In the genomic region with DNA sequence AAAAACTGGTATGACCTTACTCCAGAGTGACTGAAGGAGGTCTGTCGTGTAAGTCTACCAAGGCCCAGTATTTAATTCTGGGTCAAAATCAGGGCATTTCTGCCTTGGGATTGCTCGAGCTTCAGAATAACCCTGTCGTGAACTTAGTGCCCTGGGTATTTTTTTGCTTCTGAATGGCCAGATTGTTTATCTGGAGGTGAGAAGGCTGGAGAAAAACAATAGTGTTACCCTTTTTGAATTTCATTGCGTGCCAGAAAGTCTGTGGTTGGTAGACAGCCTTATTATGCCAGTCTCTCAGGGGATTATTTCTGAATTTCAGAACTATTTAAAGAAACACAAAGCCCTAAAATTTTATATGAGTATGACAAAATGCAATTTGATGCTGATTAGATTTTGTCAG, we compare ENCODE assay signal across 17 cellular contexts.
"Had no signal": no experiment of that assay in that cellular context is flagged by ENCODE, and none has a peak within 500 bp of the region (broad histone marks: within the 10 kb centered on the region; RNA-seq: fewer than 3 reads in every experiment).

No MANE protein-coding gene starts in this region.

- H3K27me3 Mint-ChIP-seq: activated B cell treated with CpG ODN at 0.5 μM for 24 hours; activated naive CD8-positive, alpha-beta T cell treated with anti-CD3 and anti-CD28 coated beads for 36 hours; dendritic cell treated with granulocyte-macrophage colony-stimulating factor and Interleukin-4, amounts not matched to agents 40 ng/mL and 50 ng/mL, for 4 days; stimulated activated memory B cell treated with anti-CD40 and anti-IgM and Interleukin-4, amounts not matched to agents 10 μg/mL and 1 μg/mL and 100 μg/mL, for 72 hours had no signal

- H3K4me1 ChIP-seq: breast epithelium, gastrocnemius medialis, parathyroid adenoma had no signal

- H2AFZ ChIP-seq: parathyroid adenoma had no signal

- H3K4me3 Mint-ChIP-seq: activated B cell treated with CpG ODN at 0.5 μM for 24 hours; activated naive CD8-positive, alpha-beta T cell treated with anti-CD3 and anti-CD28 coated beads for 36 hours; activated T-helper 1 cell treated with anti-CD3 and anti-CD28 coated beads, Interleukin-12 subunit alpha, Interleukin-12 subunit beta, Interleukin-2, Interleukin-4 antibody, amounts not matched to agents 30 ng/mL and 10 ng/mL and 1 ng/mL, durations not matched to agents 14 hours and 24 hours and 36 hours; dendritic cell treated with granulocyte-macrophage colony-stimulating factor and Interleukin-4, amounts not matched to agents 40 ng/mL and 50 ng/mL, for 4 days; nephron progenitor cell; stimulated activated memory B cell treated with anti-CD40 and anti-IgM and Interleukin-4, amounts not matched to agents 10 μg/mL and 1 μg/mL and 100 μg/mL, for 72 hours had no signal

- H3K27ac Mint-ChIP-seq: activated B cell treated with CpG ODN at 0.5 μM for 24 hours; activated naive CD8-positive, alpha-beta T cell treated with anti-CD3 and anti-CD28 coated beads for 36 hours; activated T-helper 1 cell treated with anti-CD3 and anti-CD28 coated beads, Interleukin-12 subunit alpha, Interleukin-12 subunit beta, Interleukin-2, Interleukin-4 antibody, amounts not matched to agents 30 ng/mL and 10 ng/mL and 1 ng/mL, durations not matched to agents 14 hours and 24 hours and 36 hours; dendritic cell treated with granulocyte-macrophage colony-stimulating factor and Interleukin-4, amounts not matched to agents 40 ng/mL and 50 ng/mL, for 4 days; nephron progenitor cell; stimulated activated memory B cell treated with anti-CD40 and anti-IgM and Interleukin-4, amounts not matched to agents 10 μg/mL and 1 μg/mL and 100 μg/mL, for 72 hours had no signal

- H3K79me2 ChIP-seq: parathyroid adenoma had no signal

- H3K9me3 Mint-ChIP-seq: activated naive CD8-positive, alpha-beta T cell treated with anti-CD3 and anti-CD28 coated beads for 36 hours; activated T-helper 1 cell treated with anti-CD3 and anti-CD28 coated beads, Interleukin-12 subunit alpha, Interleukin-12 subunit beta, Interleukin-2, Interleukin-4 antibody, amounts not matched to agents 30 ng/mL and 10 ng/mL and 1 ng/mL, durations not matched to agents 14 hours and 24 hours and 36 hours had no signal

- H3K4me1 Mint-ChIP-seq: activated B cell treated with CpG ODN at 0.5 μM for 24 hours; activated naive CD8-positive, alpha-beta T cell treated with anti-CD3 and anti-CD28 coated beads for 36 hours; stimulated activated memory B cell treated with anti-CD40 and anti-IgM and Interleukin-4, amounts not matched to agents 10 μg/mL and 1 μg/mL and 100 μg/mL, for 72 hours had no signal

- FAIRE-seq: urothelium cell line had no signal

- H3K27ac ChIP-seq: breast epithelium, gastrocnemius medialis, heart right ventricle, parathyroid adenoma had no signal

- DNase-seq: activated B cell treated with CpG ODN at 0.5 μM for 24 hours; activated CD4-positive, alpha-beta T cell treated with anti-CD3 and anti-CD28 coated beads, Interleukin-2, amount 50 U/mL, for 1 hour; activated naive CD8-positive, alpha-beta T cell treated with anti-CD3 and anti-CD28 coated beads for 36 hours; cerebellar nuclear complex; effector memory CD4-positive, alpha-beta T cell; gastrocnemius medialis; heart right ventricle; mesendoderm; nephron progenitor cell; stimulated activated CD4-positive, alpha-beta T cell treated with anti-CD3 and anti-CD28 coated beads, Interleukin-2, amount 100 ng/mL, for 48 hours; T-helper 2 cell had no signal

- H3K9ac ChIP-seq: parathyroid adenoma had no signal

- H3K36me3 ChIP-seq: breast epithelium, gastrocnemius medialis, heart right ventricle had no signal

- H3K27me3 ChIP-seq: breast epithelium, gastrocnemius medialis, heart right ventricle had no signal

- H3K9me3 ChIP-seq: gastrocnemius medialis had no signal

- H3K4me3 ChIP-seq: breast epithelium, gastrocnemius medialis, heart right ventricle had no signal

- ATAC-seq: gastrocnemius medialis; heart right ventricle; stimulated activated memory B cell treated with anti-CD40 and anti-IgM and Interleukin-4, amounts not matched to agents 10 μg/mL and 1 μg/mL and 100 μg/mL, for 72 hours had no signal

- H3K36me3 Mint-ChIP-seq: activated naive CD8-positive, alpha-beta T cell treated with anti-CD3 and anti-CD28 coated beads for 36 hours; stimulated activated memory B cell treated with anti-CD40 and anti-IgM and Interleukin-4, amounts not matched to agents 10 μg/mL and 1 μg/mL and 100 μg/mL, for 72 hours had no signal
